In the genomic region with DNA sequence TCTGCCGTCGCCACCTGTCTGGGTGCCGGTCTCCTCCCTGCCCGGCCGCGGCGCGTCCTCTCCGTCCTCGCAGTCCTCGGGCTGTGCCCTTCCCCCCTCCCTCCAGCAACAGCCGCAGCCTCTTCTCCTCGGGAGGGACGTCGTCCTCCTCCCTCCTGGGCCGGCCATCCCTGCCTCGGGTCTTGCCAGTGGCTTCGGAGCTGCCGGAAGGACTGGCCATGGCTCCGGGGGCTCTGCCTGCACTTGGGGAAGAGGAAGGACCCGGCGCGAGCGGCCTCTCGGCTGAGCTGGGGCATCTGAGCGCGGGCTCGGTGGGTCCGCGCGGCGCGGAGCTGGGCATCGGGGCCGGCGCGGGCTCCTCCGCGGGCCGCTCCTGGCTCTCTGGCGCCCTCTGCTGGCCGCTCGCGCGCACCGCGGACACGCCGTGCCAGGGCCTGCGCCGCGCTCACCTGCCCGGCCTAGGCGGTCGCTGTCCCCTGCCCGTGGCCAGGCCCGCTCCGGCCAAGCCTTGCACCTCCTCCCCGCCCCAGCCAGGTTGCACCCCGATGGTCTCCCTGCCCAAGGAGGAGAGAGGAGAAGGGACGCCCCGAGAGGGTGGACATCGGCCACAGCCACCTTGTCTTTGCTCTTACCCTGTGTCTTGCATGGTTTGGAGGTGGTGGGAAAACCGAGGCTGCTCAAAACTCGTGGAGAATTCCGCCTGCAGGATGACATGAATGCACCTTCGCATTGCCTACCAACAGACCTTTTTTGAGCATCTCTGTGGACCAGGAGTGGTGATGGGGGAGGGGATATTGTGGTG, we compare ENCODE assay signal across 8 cellular contexts.
DNase-seq lines count a peak whose midpoint lies in the region; ATAC-seq and TF ChIP-seq lines count a peak whose summit lies in the region.
"Not testable (repeated sequence)": the region's sequence is repeated elsewhere in the genome, so short reads cannot be mapped to it uniquely, and the experiment has no call there.

No MANE protein-coding gene starts in this region.

- not testable (repeated sequence) for H3K36me3 ChIP-seq in neutrophil

- peaks cover 2 to 11% of the 10 kb centered on the region in 2 experiments for H3K4me1 ChIP-seq in neutrophil (ENCODE audit: control insufficient read depth in 1 of 2, insufficient read depth in 1 of 2, low read depth in 1 of 2, low read length in 1 of 2)

- peaks cover 62% of the 10 kb centered on the region for H3K27me3 ChIP-seq in neutrophil

- H3K4me3 Mint-ChIP-seq in central memory CD8-positive, alpha-beta T cell, result peak overlapping the region; percentile 63

- peak overlapping the region in 1 of 2 experiments; percentile 44 for H3K4me3 ChIP-seq in neutrophil (ENCODE audit: low read depth in 1 of 2, low read length in 1 of 2)

- CTCF ChIA-PET in HEK293T (lab: Yijun Ruan, JAX), result not testable (repeated sequence)

- not testable (repeated sequence) for H3K9me3 ChIP-seq in neutrophil

- ATAC-seq in central memory CD8-positive, alpha-beta T cell (replicated peaks; ENCODE audit: extremely low read depth, poor library complexity, severe bottlenecking), result peak; percentile 36

- not testable (repeated sequence) for H3K27ac Mint-ChIP-seq in central memory CD8-positive, alpha-beta T cell (ENCODE audit: low read depth)

- not testable (repeated sequence) for H3K4me1 Mint-ChIP-seq in central memory CD8-positive, alpha-beta T cell

- TF ChIP-seq CTCF in neutrophil (IDR thresholded peaks at IDR 0.05), result peak; percentile 74

- H3K9me3 Mint-ChIP-seq in central memory CD8-positive, alpha-beta T cell, result not testable (repeated sequence)

- peak in 8 of 14 donors; percentile 5 to 59 (median 18) for DNase-seq in C1 segment of cervical spinal cord (lab: John Stamatoyannopoulos, UW)
- DNase-seq in HEK293T (ENCODE audit: extremely low spot score), result peak; percentile 25
- DNase-seq in RPMI8226, result peak; percentile 22
- DNase-seq in activated T-cell treated with anti-CD3 and anti-CD28 coated beads for 24 hours (ENCODE audit: low read depth), result peak; percentile 23
- peak; percentile 14 to 21 for DNase-seq in central memory CD8-positive, alpha-beta T cell (ENCODE audit: low spot score in 2 of 2)
- peak in 32 of 51 donors; percentile 2 to 72 (median 18) for DNase-seq in hypothalamus (lab: John Stamatoyannopoulos, UW)
- peak; percentile 5 for DNase-seq in stimulated activated CD8-positive, alpha-beta memory T cell treated with anti-CD3 and anti-CD28 coated beads, Interleukin-4, amount 100 ng/mL, for 24 hours (ENCODE audit: low read depth)

- H3K27me3 Mint-ChIP-seq in central memory CD8-positive, alpha-beta T cell, result peaks cover 37% of the 10 kb centered on the region

- not testable (repeated sequence) for H3K36me3 Mint-ChIP-seq in central memory CD8-positive, alpha-beta T cell (ENCODE audit: insufficient read depth)

- POLR2A ChIA-PET in HEK293T (lab: Yijun Ruan, JAX), result not testable (repeated sequence)

- H3K27ac ChIP-seq in neutrophil, result not testable (repeated sequence)
